In the genomic region with DNA sequence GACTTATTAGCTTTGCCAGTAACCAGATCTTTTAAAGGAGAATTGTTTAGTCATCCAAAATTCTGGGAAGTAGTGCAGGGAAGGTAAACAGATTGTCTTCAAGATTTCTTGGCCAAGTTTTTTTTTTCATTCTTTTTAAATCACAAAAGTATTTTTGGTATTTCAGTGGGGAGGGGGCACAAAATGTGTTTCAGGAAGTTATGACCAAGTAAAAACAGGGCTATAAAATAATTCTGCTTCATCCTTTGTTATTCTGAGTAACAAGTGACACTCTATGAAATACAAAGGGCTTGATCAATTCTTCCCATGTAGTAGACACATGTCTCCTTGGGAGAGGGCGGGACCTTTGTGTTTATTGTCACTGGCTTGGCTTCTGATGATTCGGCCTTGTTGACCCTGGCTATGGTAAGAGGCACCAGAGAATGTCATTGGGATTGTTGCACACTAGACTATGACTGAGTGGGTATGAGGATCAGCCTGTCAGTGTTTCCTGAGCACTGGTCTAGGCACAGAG, we compare ENCODE assay signal across 10 cellular contexts. TPM values are rescaled to one million over a fixed set of nuclear protein-coding genes. Genes with fewer than 3 reads are reported as not detected.
DNase-seq lines count a peak whose midpoint lies in the region; ATAC-seq, FAIRE-seq and TF ChIP-seq lines count a peak whose summit lies in the region.
"Had no signal": no experiment of that assay in that cellular context is flagged by ENCODE, and none has a peak within 500 bp of the region (broad histone marks: within the 10 kb centered on the region; RNA-seq: fewer than 3 reads in every experiment).

No MANE protein-coding gene starts in this region.

- no peak for FAIRE-seq in endothelial cell of umbilical vein (lab: Jason Lieb, UNC)

- BruUV-seq in endothelial cell of umbilical vein (replicated peaks; lab: Mats Ljungman, UMichigan), result no TSS peak
- BruUV-seq in A673 (replicated peaks; lab: Mats Ljungman, UMichigan), result no TSS peak

- H3K9ac ChIP-seq in OCI-LY1 (ENCODE audit: low read length) (no peak overlapping the region), endothelial cell of umbilical vein (replicated peaks; ENCODE audit: extremely low read depth, insufficient read depth, low read length) (no peak overlapping the region)

- H3K9me2 ChIP-seq in OCI-LY1 (ENCODE audit: low read depth, low read length), result no peaks in the 10 kb centered on the region

- H3K27me3 Mint-ChIP-seq in CD4-positive, CD25-positive, alpha-beta regulatory T cell, result peaks cover 4% of the 10 kb centered on the region

- peaks cover 0 to 6% (median 3%) of the 10 kb centered on the region in 7 donors for H3K9me3 Mint-ChIP-seq in CD4-positive, CD25-positive, alpha-beta regulatory T cell

- H3K4me3 Mint-ChIP-seq in CD4-positive, CD25-positive, alpha-beta regulatory T cell, result peak overlapping the region; percentile 71 to 84 (median 76)

- peak overlapping the region; percentile 23 for H3K4me3 ChIP-seq in CD4-positive, CD25-positive, alpha-beta regulatory T cell (ENCODE audit: low read depth, low read length)
- H3K4me3 ChIP-seq in OCI-LY1 (ENCODE audit: low read depth, low read length, poor library complexity, severe bottlenecking) (peak overlapping the region; percentile 3), endothelial cell of umbilical vein (replicated peaks in 1 of 3; ENCODE audit: insufficient read depth in 1 of 3, low read depth in 1 of 3, low read length in 3 of 3) (no peak overlapping the region), prostate gland (no peak overlapping the region), A673 (ENCODE audit: low read depth, low read length, poor library complexity, severe bottlenecking) (no peak overlapping the region), SJCRH30 (no peak overlapping the region)

- CTCF ChIA-PET in endothelial cell of umbilical vein (lab: Charles Lee) (interaction anchor here (1.2 to 1.4 kb wide), 3 partner anchors 18 to 61 kb away, joined by 3 to 4 read pairs (median 3); no protein-coding TSS in a partner anchor), A673 (lab: Charles Lee) (no interaction called here)

- POLR2A ChIA-PET in endothelial cell of umbilical vein (lab: Charles Lee) (no interaction called here), A673 (lab: Charles Lee; ENCODE audit: low non-redundant PET) (interaction anchor here (0.6 kb wide), 1 partner anchor 33 kb away, joined by 3 read pairs; no protein-coding TSS in a partner anchor)

- WGBS in prostate gland, result 33% methylated on average over 2 of the region's 2 CpGs

- H3K4me2 ChIP-seq in OCI-LY1 (ENCODE audit: low read length) (peak overlapping the region; percentile 29), endothelial cell of umbilical vein (ENCODE audit: insufficient read depth, low read length) (no peak overlapping the region)

- H2AFZ ChIP-seq in OCI-LY1 (ENCODE audit: low read length) (no peak overlapping the region), endothelial cell of umbilical vein (ENCODE audit: low read depth, low read length) (no peak overlapping the region)

- H3K27ac Mint-ChIP-seq in CD4-positive, CD25-positive, alpha-beta regulatory T cell, result peak overlapping the region; percentile 87 to 91 (median 89)

- H3K36me3 Mint-ChIP-seq in CD4-positive, CD25-positive, alpha-beta regulatory T cell, result peaks cover 24% of the 10 kb centered on the region

- peaks cover 54% of the 10 kb centered on the region for H3K4me1 ChIP-seq in CD4-positive, CD25-positive, alpha-beta regulatory T cell (ENCODE audit: control insufficient read depth, insufficient read depth, low read length, poor library complexity, severe bottlenecking)
- H3K4me1 ChIP-seq in OCI-LY1 (ENCODE audit: insufficient read depth, low read length, severe bottlenecking) (peaks cover 94% of the 10 kb centered on the region), endothelial cell of umbilical vein (ENCODE audit: control insufficient read depth, extremely low read depth, insufficient read depth, low read length) (peaks cover 9% of the 10 kb centered on the region), prostate gland (replicated peaks) (peaks cover 13% of the 10 kb centered on the region), A673 (ENCODE audit: insufficient read depth, low read length, poor library complexity, severe bottlenecking) (peaks cover 6% of the 10 kb centered on the region), SJCRH30 (no peaks in the 10 kb centered on the region)

- H3K27ac ChIP-seq in CD4-positive, CD25-positive, alpha-beta regulatory T cell (ENCODE audit: insufficient read depth, low read length, poor library complexity, severe bottlenecking), result peak overlapping the region; percentile 58
- H3K27ac ChIP-seq in OCI-LY1 (ENCODE audit: low read depth, low read length, poor library complexity, severe bottlenecking) (peak overlapping the region; percentile 83), endothelial cell of umbilical vein (ENCODE audit: insufficient read depth, low read depth, low read length) (no peak overlapping the region), prostate gland (peak overlapping the region; percentile 49 to 57), A673 (ENCODE audit: low read depth, low read length, poor library complexity, severe bottlenecking) (no peak overlapping the region), SJCRH30 (no peak overlapping the region)

- H4K20me1 ChIP-seq in OCI-LY1 (ENCODE audit: insufficient read depth, low read length) (no peaks in the 10 kb centered on the region), endothelial cell of umbilical vein (replicated peaks; ENCODE audit: control insufficient read depth, extremely low read depth, insufficient read depth, low read length) (no peaks in the 10 kb centered on the region)

- H3K79me2 ChIP-seq in OCI-LY1 (ENCODE audit: insufficient read depth, low read length) (peaks cover 76% of the 10 kb centered on the region), endothelial cell of umbilical vein (ENCODE audit: control insufficient read depth, insufficient read depth, low read length) (peaks cover 7% of the 10 kb centered on the region)

- H3F3A ChIP-seq in OCI-LY1 (ENCODE audit: insufficient read depth, low read length), result no peaks in the 10 kb centered on the region

- DNase-seq in CD4-positive, CD25-positive, alpha-beta regulatory T cell, result no peak
- peak; percentile 83 for DNase-seq in endothelial cell of umbilical vein (ENCODE audit: low read depth, low spot score)
- no peak for DNase-seq in prostate gland (ENCODE audit: low spot score)
- DNase-seq in A673 (ENCODE audit: low spot score), result no peak
- DNase-seq in SJCRH30, result no peak
- DNase-seq in NCI-H1092 (lab: John Stamatoyannopoulos, UW), result no peak
- DNase-seq: NCI-H187 treated with DMSO at 0.1 percent for 48 hours; stimulated activated CD4-positive, alpha-beta T cell treated with anti-CD3 and anti-CD28 coated beads, Interleukin-4, amount 100 ng/mL, for 4 hours had no signal

- H3K9me3 ChIP-seq in CD4-positive, CD25-positive, alpha-beta regulatory T cell (ENCODE audit: control insufficient read depth in 2 of 2, low read length in 2 of 2), result no peaks in the 10 kb centered on the region
- H3K9me3 ChIP-seq in OCI-LY1 (ENCODE audit: low read length), result no peaks in the 10 kb centered on the region
- no peaks in the 10 kb centered on the region for H3K9me3 ChIP-seq in endothelial cell of umbilical vein (replicated peaks; ENCODE audit: control insufficient read depth, insufficient read depth, low read length)
- H3K9me3 ChIP-seq in prostate gland, result no peaks in the 10 kb centered on the region
- H3K9me3 ChIP-seq in A673 (ENCODE audit: low read depth, low read length, poor library complexity, severe bottlenecking), result no peaks in the 10 kb centered on the region
- H3K9me3 ChIP-seq in SJCRH30 (replicated peaks), result no peaks in the 10 kb centered on the region

- no peaks in the 10 kb centered on the region for H3K9me1 ChIP-seq in endothelial cell of umbilical vein (replicated peaks; ENCODE audit: control insufficient read depth, extremely low read depth, insufficient read depth, low read length)

- ATAC-seq in CD4-positive, CD25-positive, alpha-beta regulatory T cell (ENCODE audit: low read depth in 2 of 2), result no peak
- ATAC-seq in GM21619 (IDR thresholded peaks at IDR 0.05; ENCODE audit: unreplicated experiment), result no peak

- TF ChIP-seq POLR2A in endothelial cell of umbilical vein (IDR thresholded peaks at IDR 0.05; ENCODE audit: low read depth, low read length), result no peak
- no peak for TF ChIP-seq POLR2A in prostate gland (IDR thresholded peaks at IDR 0.05)

- TF ChIP-seq CTCF in OCI-LY1 (IDR thresholded peaks at IDR 0.05; ENCODE audit: low read length), result no peak
- no peak for TF ChIP-seq CTCF in endothelial cell of umbilical vein (IDR thresholded peaks at IDR 0.05; ENCODE audit: extremely low read depth in 1 of 2, insufficient read depth in 1 of 2, low read depth in 1 of 2, low read length in 2 of 2)
- no peak for TF ChIP-seq CTCF in prostate gland (IDR thresholded peaks at IDR 0.05)
- TF ChIP-seq CTCF in A673 (conservative IDR thresholded peaks at IDR 0.05; ENCODE audit: low read depth, low read length), result no peak

- peaks cover 3% of the 10 kb centered on the region for H3K36me3 ChIP-seq in CD4-positive, CD25-positive, alpha-beta regulatory T cell (ENCODE audit: control insufficient read depth, insufficient read depth, low read length)
- H3K36me3 ChIP-seq in OCI-LY1 (ENCODE audit: insufficient read depth, low read length) (peaks cover 36% of the 10 kb centered on the region; the same call in 1 of the 2 replicates), endothelial cell of umbilical vein (ENCODE audit: control insufficient read depth in 2 of 2, extremely low read depth in 1 of 2, insufficient read depth in 2 of 2, low read length in 2 of 2) (no peaks in the 10 kb centered on the region), prostate gland (no peaks in the 10 kb centered on the region), A673 (ENCODE audit: insufficient read depth, low read length, poor library complexity, severe bottlenecking) (no peaks in the 10 kb centered on the region), SJCRH30 (no peaks in the 10 kb centered on the region)

- peaks cover 43 to 95% (median 80%) of the 10 kb centered on the region in 4 donors for H3K4me1 Mint-ChIP-seq in CD4-positive, CD25-positive, alpha-beta regulatory T cell

- no peaks in the 10 kb centered on the region for H3K27me3 ChIP-seq in CD4-positive, CD25-positive, alpha-beta regulatory T cell (ENCODE audit: control insufficient read depth, insufficient read depth, low read length)
- H3K27me3 ChIP-seq in OCI-LY1 (ENCODE audit: insufficient read depth, low read length), result no peaks in the 10 kb centered on the region
- H3K27me3 ChIP-seq in endothelial cell of umbilical vein (ENCODE audit: control insufficient read depth in 2 of 2, insufficient read depth in 2 of 2, low read length in 2 of 2), result no peaks in the 10 kb centered on the region
- H3K27me3 ChIP-seq in prostate gland (replicated peaks; ENCODE audit: insufficient read depth), result no peaks in the 10 kb centered on the region
- H3K27me3 ChIP-seq in A673 (replicated peaks; ENCODE audit: insufficient read depth, low read depth, low read length, poor library complexity), result no peaks in the 10 kb centered on the region
- H3K27me3 ChIP-seq in SJCRH30, result no peaks in the 10 kb centered on the region

- dilution Hi-C loops in endothelial cell of umbilical vein (cut with MboI; ENCODE audit: extremely low pct_ligation_motif_present, low sequenced_read_pairs), result no loop called here

- intact Hi-C loops in endothelial cell of umbilical vein (cut with micrococcal nuclease), result loop anchor here (1.0 to 2.0 kb wide), 2 partner anchors 50 to 55 kb away; a partner anchor contains a TSS
- intact Hi-C loops in prostate gland (cut with DNase I), result no loop called here
- intact Hi-C loops in A673 (cut with micrococcal nuclease; ENCODE audit: unreplicated experiment), result no loop called here

RNA-seq across cellular contexts. Expression of a gene that starts 55.4 kb away (rescaled TPM):
- total RNA-seq in CD4-positive, CD25-positive, alpha-beta regulatory T cell, result 101 TPM
- polyA plus RNA-seq in CD4-positive, CD25-positive, alpha-beta regulatory T cell, result 10 to 100 TPM in 1 of 4 donors, 1 to 10 TPM in 3; 7.7 to 15.2 (median 9.0) TPM
- total RNA-seq in endothelial cell of umbilical vein, result 19.5 and 29.0 TPM in 2 replicates
- 11.7 and 13.4 TPM in 2 replicates for polyA plus RNA-seq in endothelial cell of umbilical vein
- 11.3 and 11.6 TPM in 2 replicates for polyA plus RNA-seq in endothelial cell of umbilical vein (2011; cell fraction: cytosol; rRNA removed)
- 51.7 and 52.3 TPM in 2 replicates for polyA plus RNA-seq in endothelial cell of umbilical vein (2011; cell fraction: nucleus; rRNA removed)
- 11.8 and 15.6 TPM in 2 replicates for polyA plus RNA-seq in endothelial cell of umbilical vein (2012)
- polyA minus RNA-seq in endothelial cell of umbilical vein, result 26.7 and 32.1 TPM in 2 replicates
- 4.3 TPM for polyA minus RNA-seq in endothelial cell of umbilical vein (2011; cell fraction: cytosol; rRNA and poly(A)+ RNA removed)
- polyA minus RNA-seq in endothelial cell of umbilical vein (2011; cell fraction: nucleus; rRNA and poly(A)+ RNA removed), result 26.3 and 27.4 TPM in 2 replicates
- 10 to 100 TPM; 41.1 to 52.3 TPM for total RNA-seq in prostate gland
- total RNA-seq in A673 (2021), result 9.2 and 13.1 TPM in 2 replicates
- total RNA-seq in SJCRH30 (2014; rRNA removed; shearing (Covaris generic)), result 5.2 and 5.9 TPM in 2 replicates

Comparison
In these comparisons a context has a peak if more than half of its experiments do, and no peak if none do; other contexts are left out.
1. H3K27ac ChIP-seq: peak in CD4-positive, CD25-positive, alpha-beta regulatory T cell (single experiment), OCI-LY1 (single experiment) and prostate gland (2 of 2); none in endothelial cell of umbilical vein (single experiment), A673 (single experiment) and SJCRH30 (single experiment).
2. H3K4me3 ChIP-seq: peak in CD4-positive, CD25-positive, alpha-beta regulatory T cell (single experiment) and OCI-LY1 (single experiment); none in endothelial cell of umbilical vein (0 of 3), prostate gland (0 of 2), A673 (single experiment) and SJCRH30 (single experiment).